In genomic region chr2:172231508-172231907, GRCh38 we compare ENCODE assay signal across 17 cellular contexts.
DNase-seq lines count a peak whose midpoint lies in the region; ATAC-seq and TF ChIP-seq lines count a peak whose summit lies in the region.
"Had no signal": no experiment of that assay in that cellular context is flagged by ENCODE, and none has a peak within 500 bp of the region (broad histone marks: within the 10 kb centered on the region; RNA-seq: fewer than 3 reads in every experiment).

No MANE protein-coding gene starts in this region.

- H3K4me3 ChIP-seq in skeletal muscle satellite cell (ENCODE audit: low read length), result no peak overlapping the region
- H3K4me3 ChIP-seq: neural progenitor cell, sigmoid colon, transverse colon had no signal

- H3K9me3 ChIP-seq in skeletal muscle satellite cell (replicated peaks; ENCODE audit: low read length), result no peaks in the 10 kb centered on the region
- H3K9me3 ChIP-seq: sigmoid colon, transverse colon had no signal

- DNase-seq in G401 (ENCODE audit: low spot score) (peak; percentile 89), GM13977 (ENCODE audit: low spot score) (no peak)
- no peak for DNase-seq in activated T-cell treated with anti-CD3 and anti-CD28 coated beads, Interleukin-2, amount 50 U/mL, for 4 hours
- DNase-seq: activated CD4-positive, alpha-beta T cell treated with anti-CD3 and anti-CD28 coated beads, Interleukin-2, amount 10 ng/mL, durations not matched to agents 24 days and 14 days; activated naive CD8-positive, alpha-beta T cell treated with anti-CD3 and anti-CD28 coated beads for 36 hours; activated T-cell treated with anti-CD3 and anti-CD28 coated beads, Interleukin-2, amount 50 U/mL, for 1 hour; effector memory CD8-positive, alpha-beta T cell; KBM-7; NCI-H1105; sigmoid colon; transverse colon had no signal

- H3K36me3 ChIP-seq in skeletal muscle satellite cell (ENCODE audit: insufficient read depth, low read length), result no peaks in the 10 kb centered on the region
- H3K36me3 ChIP-seq: neural progenitor cell, sigmoid colon, transverse colon had no signal

- no peaks in the 10 kb centered on the region for H3K9me3 Mint-ChIP-seq in activated T-cell treated with anti-CD3 and anti-CD28 coated beads, Interleukin-2, amount 50 U/mL, for 4 hours
- H3K9me3 Mint-ChIP-seq: activated CD4-positive, alpha-beta T cell treated with anti-CD3 and anti-CD28 coated beads, Interleukin-2, amount 10 ng/mL, durations not matched to agents 24 days and 14 days; activated naive CD8-positive, alpha-beta T cell treated with anti-CD3 and anti-CD28 coated beads for 36 hours; effector memory CD8-positive, alpha-beta T cell; neural progenitor cell had no signal

- H3K4me3 Mint-ChIP-seq in activated T-cell treated with anti-CD3 and anti-CD28 coated beads, Interleukin-2, amount 50 U/mL, for 4 hours, result no peak overlapping the region
- H3K4me3 Mint-ChIP-seq: activated CD4-positive, alpha-beta T cell treated with anti-CD3 and anti-CD28 coated beads, Interleukin-2, amount 10 ng/mL, durations not matched to agents 24 days and 14 days; activated naive CD8-positive, alpha-beta T cell treated with anti-CD3 and anti-CD28 coated beads for 36 hours; effector memory CD8-positive, alpha-beta T cell had no signal

- peaks cover 39% of the 10 kb centered on the region for H3K4me1 Mint-ChIP-seq in activated T-cell treated with anti-CD3 and anti-CD28 coated beads, Interleukin-2, amount 50 U/mL, for 4 hours (ENCODE audit: low read depth)

- H3K27me3 Mint-ChIP-seq in activated T-cell treated with anti-CD3 and anti-CD28 coated beads, Interleukin-2, amount 50 U/mL, for 4 hours (ENCODE audit: low read depth), result peaks cover 18% of the 10 kb centered on the region

- H3K9ac ChIP-seq in skeletal muscle satellite cell (ENCODE audit: low read depth, low read length), result no peak overlapping the region
- H3K9ac ChIP-seq: neural progenitor cell had no signal

- peak; percentile 23 for ATAC-seq in SK-N-SH treated with all-trans-retinoic acid at 6 μM for 48 hours
- peak; percentile 68 for ATAC-seq in esophagus mucosa
- no peak for ATAC-seq in activated T-cell treated with anti-CD3 and anti-CD28 coated beads, Interleukin-2, amount 50 U/mL, for 4 hours
- no peak for ATAC-seq in HG03439 (IDR thresholded peaks at IDR 0.05; ENCODE audit: unreplicated experiment)
- no peak for ATAC-seq in GM18511 (IDR thresholded peaks at IDR 0.05; ENCODE audit: unreplicated experiment)
- ATAC-seq: effector memory CD8-positive, alpha-beta T cell had no signal

- TF ChIP-seq CTCF in GM13977 (IDR thresholded peaks at IDR 0.05; ENCODE audit: extremely low read depth, insufficient read depth, missing control alignments), result no peak

- peaks cover 25% of the 10 kb centered on the region for H3K27me3 ChIP-seq in skeletal muscle satellite cell (ENCODE audit: control insufficient read depth, insufficient read depth, low read length)

- in situ Hi-C loops in G401 (cut with HindIII; ENCODE audit: low sequenced_read_pairs), result no loop called here
- in situ Hi-C loops in GM13977 (cut with MboI; ENCODE audit: low pct_unique_long_range_greater_than_20kb, low sequenced_read_pairs, unreplicated experiment), result no loop called here

- peak overlapping the region; percentile 10 for H3K4me2 ChIP-seq in skeletal muscle satellite cell (ENCODE audit: low read length)
- H3K4me2 ChIP-seq: neural progenitor cell had no signal

- peaks cover 24% of the 10 kb centered on the region for H3K4me1 ChIP-seq in skeletal muscle satellite cell (ENCODE audit: control insufficient read depth, insufficient read depth, low read length)

- H3K36me3 Mint-ChIP-seq in activated T-cell treated with anti-CD3 and anti-CD28 coated beads, Interleukin-2, amount 50 U/mL, for 4 hours (ENCODE audit: insufficient read depth), result no peaks in the 10 kb centered on the region
- H3K36me3 Mint-ChIP-seq: activated naive CD8-positive, alpha-beta T cell treated with anti-CD3 and anti-CD28 coated beads for 36 hours; neural progenitor cell had no signal

TF ChIP-seq in SK-N-SH treated with all-trans-retinoic acid at 6 μM for 48 hours, 23 proteins besides CTCF, POLR2A, EP300 and RAD21 (continues in another document):
- TF ChIP-seq ZC3H10 (CRISPR knock-in tag; IDR thresholded peaks at IDR 0.05), result no peak
- no peak for TF ChIP-seq ZNF565 (CRISPR knock-in tag; conservative IDR thresholded peaks at IDR 0.05; ENCODE audit: low read depth)
- TF ChIP-seq TSHZ2 (CRISPR knock-in tag; IDR thresholded peaks at IDR 0.05), result no peak
- no peak for TF ChIP-seq CSDC2 (CRISPR knock-in tag; IDR thresholded peaks at IDR 0.05)
- TF ChIP-seq ESRRG (CRISPR knock-in tag; IDR thresholded peaks at IDR 0.05), result no peak
- TF ChIP-seq, protein P1, sequence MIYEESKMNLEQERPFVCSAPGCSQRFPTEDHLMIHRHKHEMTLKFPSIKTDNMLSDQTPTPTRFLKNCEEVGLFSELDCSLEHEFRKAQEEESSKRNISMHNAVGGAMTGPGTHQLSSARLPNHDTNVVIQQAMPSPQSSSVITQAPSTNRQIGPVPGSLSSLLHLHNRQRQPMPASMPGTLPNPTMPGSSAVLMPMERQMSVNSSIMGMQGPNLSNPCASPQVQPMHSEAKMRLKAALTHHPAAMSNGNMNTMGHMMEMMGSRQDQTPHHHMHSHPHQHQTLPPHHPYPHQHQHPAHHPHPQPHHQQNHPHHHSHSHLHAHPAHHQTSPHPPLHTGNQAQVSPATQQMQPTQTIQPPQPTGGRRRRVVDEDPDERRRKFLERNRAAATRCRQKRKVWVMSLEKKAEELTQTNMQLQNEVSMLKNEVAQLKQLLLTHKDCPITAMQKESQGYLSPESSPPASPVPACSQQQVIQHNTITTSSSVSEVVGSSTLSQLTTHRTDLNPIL (CRISPR knock-in tag; IDR thresholded peaks at IDR 0.05; ENCODE audit: low read depth), result no peak
- no peak for TF ChIP-seq ARNTL (CRISPR knock-in tag; IDR thresholded peaks at IDR 0.05; ENCODE audit: borderline replicate concordance, low read depth)
- TF ChIP-seq ISL1 (CRISPR knock-in tag; IDR thresholded peaks at IDR 0.05), result no peak
- TF ChIP-seq, protein P2, sequence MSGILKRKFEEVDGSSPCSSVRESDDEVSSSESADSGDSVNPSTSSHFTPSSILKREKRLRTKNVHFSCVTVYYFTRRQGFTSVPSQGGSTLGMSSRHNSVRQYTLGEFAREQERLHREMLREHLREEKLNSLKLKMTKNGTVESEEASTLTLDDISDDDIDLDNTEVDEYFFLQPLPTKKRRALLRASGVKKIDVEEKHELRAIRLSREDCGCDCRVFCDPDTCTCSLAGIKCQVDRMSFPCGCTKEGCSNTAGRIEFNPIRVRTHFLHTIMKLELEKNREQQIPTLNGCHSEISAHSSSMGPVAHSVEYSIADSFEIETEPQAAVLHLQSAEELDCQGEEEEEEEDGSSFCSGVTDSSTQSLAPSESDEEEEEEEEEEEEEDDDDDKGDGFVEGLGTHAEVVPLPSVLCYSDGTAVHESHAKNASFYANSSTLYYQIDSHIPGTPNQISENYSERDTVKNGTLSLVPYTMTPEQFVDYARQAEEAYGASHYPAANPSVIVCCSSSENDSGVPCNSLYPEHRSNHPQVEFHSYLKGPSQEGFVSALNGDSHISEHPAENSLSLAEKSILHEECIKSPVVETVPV (CRISPR knock-in tag; IDR thresholded peaks at IDR 0.05), result no peak
- no peak for TF ChIP-seq TCF4 (CRISPR knock-in tag; IDR thresholded peaks at IDR 0.05; ENCODE audit: borderline replicate concordance)
- no peak for TF ChIP-seq TOX (CRISPR knock-in tag; IDR thresholded peaks at IDR 0.05; ENCODE audit: borderline replicate concordance)
- TF ChIP-seq ZNF70 (CRISPR knock-in tag; IDR thresholded peaks at IDR 0.05), result no peak
- TF ChIP-seq GLIS3 (CRISPR knock-in tag; IDR thresholded peaks at IDR 0.05), result no peak
- TF ChIP-seq OSR1 (CRISPR knock-in tag; IDR thresholded peaks at IDR 0.05), result no peak
- TF ChIP-seq PATZ1 (CRISPR knock-in tag; IDR thresholded peaks at IDR 0.05; ENCODE audit: borderline replicate concordance), result no peak
- no peak for TF ChIP-seq ZFP3 (CRISPR knock-in tag; IDR thresholded peaks at IDR 0.05)
- TF ChIP-seq SNAI2 (CRISPR knock-in tag; IDR thresholded peaks at IDR 0.05), result no peak
- no peak for TF ChIP-seq ZFP30 (CRISPR knock-in tag; IDR thresholded peaks at IDR 0.05)

Comparison
In these comparisons a context has a peak if more than half of its experiments do, and no peak if none do; other contexts are left out.
1. ATAC-seq: peak in SK-N-SH treated with all-trans-retinoic acid at 6 μM for 48 hours (single experiment) and esophagus mucosa (single experiment); none in activated T-cell treated with anti-CD3 and anti-CD28 coated beads, Interleukin-2, amount 50 U/mL, for 4 hours (0 of 2), HG03439 (single experiment) and GM18511 (single experiment).